32 cellular contexts compared by ENCODE assay signal in genomic region chr4:128232719-128233118, GRCh38.
"Had no signal": no experiment of that assay in that cellular context is flagged by ENCODE, and none has a peak within 500 bp of the region (broad histone marks: within the 10 kb centered on the region; RNA-seq: fewer than 3 reads in every experiment).

No MANE protein-coding gene starts in this region.

- H3K27ac ChIP-seq: body of pancreas, cardiac muscle cell, colonic mucosa, esophagus squamous epithelium, WERI-Rb-1 had no signal

- H3K4me1 ChIP-seq: body of pancreas, colonic mucosa had no signal

- H3K36me3 ChIP-seq: cardiac muscle cell, colonic mucosa, esophagus squamous epithelium, WERI-Rb-1 had no signal

- H3K36me3 Mint-ChIP-seq: activated naive CD8-positive, alpha-beta T cell had no signal

- ATAC-seq: activated CD4-positive, CD25-positive, alpha-beta regulatory T cell treated with anti-CD3 and anti-CD28 coated beads, Interleukin-2, amount 50 U/mL, for 24 hours; activated CD8-positive, alpha-beta T cell treated with anti-CD3 and anti-CD28 coated beads for 36 hours; activated T-cell treated with anti-CD3 and anti-CD28 coated beads, Interleukin-2, amount 50 U/mL, for 4 hours; activated T-helper 17 cell treated with anti-CD3 and anti-CD28 coated beads, Interleukin-2, amount 50 U/mL, for 72 hours; body of pancreas; T-helper 17 cell had no signal

- H3K27me3 ChIP-seq: body of pancreas, cardiac muscle cell, colonic mucosa, esophagus squamous epithelium had no signal

- H3K4me3 ChIP-seq: body of pancreas, cardiac muscle cell, colonic mucosa, esophagus squamous epithelium had no signal

- FAIRE-seq: frontal cortex had no signal

- H3K4me3 Mint-ChIP-seq: activated B cell treated with CpG ODN at 0.5 μM for 24 hours; activated CD8-positive, alpha-beta T cell treated with anti-CD3 and anti-CD28 coated beads for 36 hours; activated naive CD8-positive, alpha-beta T cell; activated T-cell treated with anti-CD3 and anti-CD28 coated beads, Interleukin-2, amount 50 U/mL, for 4 hours; activated T-helper 17 cell treated with anti-CD3 and anti-CD28 coated beads, Interleukin-2, amount 50 U/mL, for 72 hours; endodermal cell; T-helper 17 cell; T-helper 2 cell treated with Interferon-gamma antibody and Interleukin-4, amounts not matched to agents 5 μg/mL and 100 μg/mL, for 36 hours had no signal

- H3K9me3 ChIP-seq: body of pancreas, colonic mucosa, esophagus squamous epithelium had no signal

- H3K27me3 Mint-ChIP-seq: activated B cell treated with CpG ODN at 0.5 μM for 24 hours; activated naive CD8-positive, alpha-beta T cell had no signal

- H3K4me1 Mint-ChIP-seq: activated T-helper 17 cell treated with anti-CD3 and anti-CD28 coated beads, Interleukin-2, amount 50 U/mL, for 72 hours; endodermal cell; T-helper 17 cell had no signal

- H3K9me3 Mint-ChIP-seq: activated B cell treated with CpG ODN at 0.5 μM for 24 hours; activated CD8-positive, alpha-beta T cell treated with anti-CD3 and anti-CD28 coated beads for 36 hours; activated T-cell treated with anti-CD3 and anti-CD28 coated beads, Interleukin-2, amount 50 U/mL, for 4 hours; activated T-helper 17 cell treated with anti-CD3 and anti-CD28 coated beads, Interleukin-2, amount 50 U/mL, for 72 hours; T-helper 2 cell treated with Interferon-gamma antibody and Interleukin-4, amounts not matched to agents 5 μg/mL and 100 μg/mL, for 36 hours had no signal

- DNase-seq: activated B cell treated with CpG ODN at 0.5 μM for 24 hours; activated CD4-positive, alpha-beta T cell treated with anti-CD3 and anti-CD28 coated beads for 48 hours; activated CD4-positive, alpha-beta T cell treated with anti-CD3 and anti-CD28 coated beads, Interleukin-2, amount 50 U/mL, for 1 hour; activated CD4-positive, alpha-beta T cell treated with anti-CD3 and anti-CD28 coated beads, Interleukin-2, amount 50 U/mL, for 48 hours; activated CD8-positive, alpha-beta memory T cell treated with anti-CD3 and anti-CD28 coated beads for 24 hours; activated CD8-positive, alpha-beta T cell treated with anti-CD3 and anti-CD28 coated beads for 36 hours; activated effector memory CD4-positive, alpha-beta T cell treated with Interleukin-2 at 50 U/mL for 16 hours; activated gamma-delta T cell treated with Interleukin-2 at 50 U/mL for 16 hours; activated naive CD4-positive, alpha-beta T cell treated with anti-CD3 and anti-CD28 coated beads, Interleukin-2, amount 50 U/mL, for 16 hours; activated naive CD4-positive, alpha-beta T cell treated with Interleukin-2 at 50 U/mL for 16 hours; activated T-cell treated with anti-CD3 and anti-CD28 coated beads, Interleukin-2, amount 50 U/mL, for 4 hours; amniotic stem cell; anterior cingulate cortex; body of pancreas; central memory CD4-positive, alpha-beta T cell; cerebellar nuclear complex; colonic mucosa; effector memory CD4-positive, alpha-beta T cell; endodermal cell; esophagus squamous epithelium; foreskin fibroblast; head of caudate nucleus; hippocampal formation; T-helper 17 cell; T1000; WERI-Rb-1 had no signal

- H3K27ac Mint-ChIP-seq: activated B cell treated with CpG ODN at 0.5 μM for 24 hours; activated CD8-positive, alpha-beta T cell treated with anti-CD3 and anti-CD28 coated beads for 36 hours; activated naive CD8-positive, alpha-beta T cell; activated T-helper 17 cell treated with anti-CD3 and anti-CD28 coated beads, Interleukin-2, amount 50 U/mL, for 72 hours; endodermal cell; T-helper 17 cell; T-helper 2 cell treated with Interferon-gamma antibody and Interleukin-4, amounts not matched to agents 5 μg/mL and 100 μg/mL, for 36 hours had no signal
